2 cellular contexts compared by ENCODE assay signal in the genomic region with DNA sequence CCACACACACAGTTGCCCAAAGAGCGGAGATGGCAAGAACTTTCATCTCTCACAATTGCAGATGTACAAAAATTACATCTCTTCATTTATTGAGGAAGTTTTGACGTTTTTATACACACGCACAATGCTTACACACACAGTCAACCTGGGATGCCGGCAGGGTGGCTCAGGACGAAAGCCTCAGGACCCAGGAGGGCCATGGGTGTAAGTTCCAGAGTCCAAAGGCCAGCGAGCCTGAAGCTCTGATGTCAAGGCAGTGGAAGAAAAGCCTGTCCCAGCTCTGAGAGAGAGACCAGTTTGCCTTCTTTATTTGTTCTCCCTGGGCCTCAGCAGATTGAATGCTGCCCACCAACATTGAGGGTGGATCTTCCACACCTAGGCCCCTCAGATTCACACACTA.
TF ChIP-seq lines count a peak whose summit lies in the region.

No MANE protein-coding gene starts in this region.

TF ChIP-seq in HepG2, 621 proteins besides CTCF, POLR2A, EP300 and RAD21:
- TF ChIP-seq HNF4A (CRISPR knock-in tag; IDR thresholded peaks at IDR 0.05) (0 out of 2 replicates have a peak, but pooled peaks have one; percentile 23), ZNF766 (CRISPR knock-in tag; IDR thresholded peaks at IDR 0.05; ENCODE audit: borderline replicate concordance) (no peak)

TF ChIP-seq in GM23338, 12 proteins besides CTCF, POLR2A, EP300 and RAD21:
- TF ChIP-seq, protein P1, sequence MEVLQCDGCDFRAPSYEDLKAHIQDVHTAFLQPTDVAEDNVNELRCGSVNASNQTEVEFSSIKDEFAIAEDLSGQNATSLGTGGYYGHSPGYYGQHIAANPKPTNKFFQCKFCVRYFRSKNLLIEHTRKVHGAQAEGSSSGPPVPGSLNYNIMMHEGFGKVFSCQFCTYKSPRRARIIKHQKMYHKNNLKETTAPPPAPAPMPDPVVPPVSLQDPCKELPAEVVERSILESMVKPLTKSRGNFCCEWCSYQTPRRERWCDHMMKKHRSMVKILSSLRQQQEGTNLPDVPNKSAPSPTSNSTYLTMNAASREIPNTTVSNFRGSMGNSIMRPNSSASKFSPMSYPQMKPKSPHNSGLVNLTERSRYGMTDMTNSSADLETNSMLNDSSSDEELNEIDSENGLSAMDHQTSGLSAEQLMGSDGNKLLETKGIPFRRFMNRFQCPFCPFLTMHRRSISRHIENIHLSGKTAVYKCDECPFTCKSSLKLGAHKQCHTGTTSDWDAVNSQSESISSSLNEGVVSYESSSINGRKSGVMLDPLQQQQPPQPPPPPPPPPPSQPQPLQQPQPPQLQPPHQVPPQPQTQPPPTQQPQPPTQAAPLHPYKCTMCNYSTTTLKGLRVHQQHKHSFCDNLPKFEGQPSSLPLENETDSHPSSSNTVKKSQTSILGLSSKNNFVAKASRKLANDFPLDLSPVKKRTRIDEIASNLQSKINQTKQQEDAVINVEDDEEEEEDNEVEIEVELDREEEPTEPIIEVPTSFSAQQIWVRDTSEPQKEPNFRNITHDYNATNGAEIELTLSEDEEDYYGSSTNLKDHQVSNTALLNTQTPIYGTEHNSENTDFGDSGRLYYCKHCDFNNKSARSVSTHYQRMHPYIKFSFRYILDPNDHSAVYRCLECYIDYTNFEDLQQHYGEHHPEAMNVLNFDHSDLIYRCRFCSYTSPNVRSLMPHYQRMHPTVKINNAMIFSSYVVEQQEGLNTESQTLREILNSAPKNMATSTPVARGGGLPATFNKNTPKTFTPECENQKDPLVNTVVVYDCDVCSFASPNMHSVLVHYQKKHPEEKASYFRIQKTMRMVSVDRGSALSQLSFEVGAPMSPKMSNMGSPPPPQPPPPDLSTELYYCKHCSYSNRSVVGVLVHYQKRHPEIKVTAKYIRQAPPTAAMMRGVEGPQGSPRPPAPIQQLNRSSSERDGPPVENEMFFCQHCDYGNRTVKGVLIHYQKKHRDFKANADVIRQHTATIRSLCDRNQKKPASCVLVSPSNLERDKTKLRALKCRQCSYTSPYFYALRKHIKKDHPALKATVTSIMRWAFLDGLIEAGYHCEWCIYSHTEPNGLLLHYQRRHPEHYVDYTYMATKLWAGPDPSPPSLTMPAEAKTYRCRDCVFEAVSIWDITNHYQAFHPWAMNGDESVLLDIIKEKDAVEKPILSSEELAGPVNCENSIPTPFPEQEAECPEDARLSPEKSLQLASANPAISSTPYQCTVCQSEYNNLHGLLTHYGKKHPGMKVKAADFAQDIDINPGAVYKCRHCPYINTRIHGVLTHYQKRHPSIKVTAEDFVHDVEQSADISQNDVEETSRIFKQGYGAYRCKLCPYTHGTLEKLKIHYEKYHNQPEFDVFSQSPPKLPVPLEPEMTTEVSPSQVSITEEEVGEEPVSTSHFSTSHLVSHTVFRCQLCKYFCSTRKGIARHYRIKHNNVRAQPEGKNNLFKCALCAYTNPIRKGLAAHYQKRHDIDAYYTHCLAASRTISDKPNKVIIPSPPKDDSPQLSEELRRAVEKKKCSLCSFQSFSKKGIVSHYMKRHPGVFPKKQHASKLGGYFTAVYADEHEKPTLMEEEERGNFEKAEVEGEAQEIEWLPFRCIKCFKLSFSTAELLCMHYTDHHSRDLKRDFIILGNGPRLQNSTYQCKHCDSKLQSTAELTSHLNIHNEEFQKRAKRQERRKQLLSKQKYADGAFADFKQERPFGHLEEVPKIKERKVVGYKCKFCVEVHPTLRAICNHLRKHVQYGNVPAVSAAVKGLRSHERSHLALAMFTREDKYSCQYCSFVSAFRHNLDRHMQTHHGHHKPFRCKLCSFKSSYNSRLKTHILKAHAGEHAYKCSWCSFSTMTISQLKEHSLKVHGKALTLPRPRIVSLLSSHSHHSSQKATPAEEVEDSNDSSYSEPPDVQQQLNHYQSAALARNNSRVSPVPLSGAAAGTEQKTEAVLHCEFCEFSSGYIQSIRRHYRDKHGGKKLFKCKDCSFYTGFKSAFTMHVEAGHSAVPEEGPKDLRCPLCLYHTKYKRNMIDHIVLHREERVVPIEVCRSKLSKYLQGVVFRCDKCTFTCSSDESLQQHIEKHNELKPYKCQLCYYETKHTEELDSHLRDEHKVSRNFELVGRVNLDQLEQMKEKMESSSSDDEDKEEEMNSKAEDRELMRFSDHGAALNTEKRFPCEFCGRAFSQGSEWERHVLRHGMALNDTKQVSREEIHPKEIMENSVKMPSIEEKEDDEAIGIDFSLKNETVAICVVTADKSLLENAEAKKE (CRISPR knock-in tag; IDR thresholded peaks at IDR 0.05): no peak
- TF ChIP-seq ZNF114 (CRISPR knock-in tag; IDR thresholded peaks at IDR 0.05) (no peak), EZH2 (IDR thresholded peaks at IDR 0.05; ENCODE audit: low read depth, unreplicated experiment) (no peak), NANOG (IDR thresholded peaks at IDR 0.05; ENCODE audit: borderline replicate concordance) (no peak), EZH2phosphoT487 (IDR thresholded peaks at IDR 0.05; ENCODE audit: unreplicated experiment) (no peak), CREB1 (CRISPR knock-in tag; IDR thresholded peaks at IDR 0.05; ENCODE audit: low read depth) (no peak), JUNB (IDR thresholded peaks at IDR 0.05; ENCODE audit: unreplicated experiment) (no peak), ZNF331 (CRISPR knock-in tag; IDR thresholded peaks at IDR 0.05; ENCODE audit: low read depth) (no peak)
- TF ChIP-seq, protein P2, sequence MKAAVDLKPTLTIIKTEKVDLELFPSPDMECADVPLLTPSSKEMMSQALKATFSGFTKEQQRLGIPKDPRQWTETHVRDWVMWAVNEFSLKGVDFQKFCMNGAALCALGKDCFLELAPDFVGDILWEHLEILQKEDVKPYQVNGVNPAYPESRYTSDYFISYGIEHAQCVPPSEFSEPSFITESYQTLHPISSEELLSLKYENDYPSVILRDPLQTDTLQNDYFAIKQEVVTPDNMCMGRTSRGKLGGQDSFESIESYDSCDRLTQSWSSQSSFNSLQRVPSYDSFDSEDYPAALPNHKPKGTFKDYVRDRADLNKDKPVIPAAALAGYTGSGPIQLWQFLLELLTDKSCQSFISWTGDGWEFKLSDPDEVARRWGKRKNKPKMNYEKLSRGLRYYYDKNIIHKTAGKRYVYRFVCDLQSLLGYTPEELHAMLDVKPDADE (IDR thresholded peaks at IDR 0.05): no peak
- TF ChIP-seq, protein P3, sequence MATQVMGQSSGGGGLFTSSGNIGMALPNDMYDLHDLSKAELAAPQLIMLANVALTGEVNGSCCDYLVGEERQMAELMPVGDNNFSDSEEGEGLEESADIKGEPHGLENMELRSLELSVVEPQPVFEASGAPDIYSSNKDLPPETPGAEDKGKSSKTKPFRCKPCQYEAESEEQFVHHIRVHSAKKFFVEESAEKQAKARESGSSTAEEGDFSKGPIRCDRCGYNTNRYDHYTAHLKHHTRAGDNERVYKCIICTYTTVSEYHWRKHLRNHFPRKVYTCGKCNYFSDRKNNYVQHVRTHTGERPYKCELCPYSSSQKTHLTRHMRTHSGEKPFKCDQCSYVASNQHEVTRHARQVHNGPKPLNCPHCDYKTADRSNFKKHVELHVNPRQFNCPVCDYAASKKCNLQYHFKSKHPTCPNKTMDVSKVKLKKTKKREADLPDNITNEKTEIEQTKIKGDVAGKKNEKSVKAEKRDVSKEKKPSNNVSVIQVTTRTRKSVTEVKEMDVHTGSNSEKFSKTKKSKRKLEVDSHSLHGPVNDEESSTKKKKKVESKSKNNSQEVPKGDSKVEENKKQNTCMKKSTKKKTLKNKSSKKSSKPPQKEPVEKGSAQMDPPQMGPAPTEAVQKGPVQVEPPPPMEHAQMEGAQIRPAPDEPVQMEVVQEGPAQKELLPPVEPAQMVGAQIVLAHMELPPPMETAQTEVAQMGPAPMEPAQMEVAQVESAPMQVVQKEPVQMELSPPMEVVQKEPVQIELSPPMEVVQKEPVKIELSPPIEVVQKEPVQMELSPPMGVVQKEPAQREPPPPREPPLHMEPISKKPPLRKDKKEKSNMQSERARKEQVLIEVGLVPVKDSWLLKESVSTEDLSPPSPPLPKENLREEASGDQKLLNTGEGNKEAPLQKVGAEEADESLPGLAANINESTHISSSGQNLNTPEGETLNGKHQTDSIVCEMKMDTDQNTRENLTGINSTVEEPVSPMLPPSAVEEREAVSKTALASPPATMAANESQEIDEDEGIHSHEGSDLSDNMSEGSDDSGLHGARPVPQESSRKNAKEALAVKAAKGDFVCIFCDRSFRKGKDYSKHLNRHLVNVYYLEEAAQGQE (IDR thresholded peaks at IDR 0.05; ENCODE audit: unreplicated experiment): no peak
